Comparison of ENCODE assay signal across 8 cellular contexts in the genomic region with DNA sequence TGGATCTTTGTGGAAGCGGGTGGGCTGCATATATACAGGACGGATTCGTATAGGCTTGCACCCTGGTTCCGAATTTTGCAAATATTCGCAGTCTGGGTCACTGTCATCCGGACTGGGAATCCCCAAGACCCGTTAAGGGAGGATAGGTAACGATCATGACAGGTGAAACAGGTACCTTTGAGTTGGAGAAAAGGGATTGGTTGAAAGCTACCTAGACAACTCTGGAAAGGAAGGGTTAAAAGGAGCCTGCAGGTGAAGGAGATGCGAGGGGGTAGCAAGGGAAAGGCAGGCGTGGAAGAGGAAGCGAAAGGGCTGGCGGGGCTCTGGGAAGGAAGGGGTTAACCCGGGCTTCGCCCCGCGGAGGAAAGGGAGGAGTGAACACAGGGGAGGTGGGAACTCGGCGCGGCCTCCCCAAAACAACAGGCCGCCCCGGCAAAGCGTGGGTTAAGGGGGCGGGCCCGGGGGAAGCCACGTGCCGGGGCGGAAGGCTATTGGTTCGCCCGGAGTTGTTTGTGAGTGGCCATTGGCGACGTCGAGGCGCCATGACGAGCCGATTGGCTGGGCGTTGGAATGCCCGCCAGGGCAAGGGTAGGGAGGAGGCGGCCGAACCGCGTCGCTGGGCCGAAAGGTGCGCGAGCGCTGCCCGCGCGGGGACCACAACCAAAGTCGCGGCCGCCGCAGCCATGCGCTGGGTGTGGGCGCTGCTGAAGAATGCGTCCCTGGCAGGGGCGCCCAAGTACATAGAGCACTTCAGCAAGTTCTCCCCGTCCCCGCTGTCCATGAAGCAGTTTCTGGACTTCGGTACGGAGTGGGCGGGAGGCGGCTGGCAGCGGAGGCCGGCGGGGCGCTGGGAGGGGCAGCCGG. TPM values are rescaled to one million over a fixed set of nuclear protein-coding genes. Genes with fewer than 3 reads are reported as not detected.
A peak's percentile ranks its signal among the peaks of the same experiment; 100 is the strongest.
DNase-seq lines count a peak whose midpoint lies in the region; TF ChIP-seq lines count a peak whose summit lies in the region.

TSS of gene PDK2 (plus strand) at position 599 of the 864 bp plus-strand sequence. CDS start at position 684, 85 bp downstream.

- TF ChIP-seq CTCF in GM20000 (IDR thresholded peaks at IDR 0.05; ENCODE audit: extremely low read depth, missing control alignments), result no peak

- CTCF ChIA-PET in activated CD8-positive, alpha-beta memory T cell treated with anti-CD3 and anti-CD28 coated beads for 36 hours (lab: Charles Lee), result interaction anchor here (0.7 to 3.1 kb wide), 25 partner anchors 9 to 302 kb away, joined by 3 to 17 read pairs (median 4); partner anchors contain the start of genes DLX3, ITGA3, LRRC59 and SGCA

- POLR2A ChIA-PET in activated CD8-positive, alpha-beta memory T cell treated with anti-CD3 and anti-CD28 coated beads for 36 hours (lab: Charles Lee), result interaction anchor here (0.5 to 1.2 kb wide), 4 partner anchors 10 to 331 kb away, joined by 3 to 4 read pairs (median 3); partner anchors contain the start of gene FAM117A

- DNase-seq in CMK (ENCODE audit: low read depth) (peak; percentile 91), GM20000 (ENCODE audit: low spot score) (peak; percentile 98), HS-5 (ENCODE audit: low read depth) (peak; percentile 73), NK-92 (lab: John Stamatoyannopoulos, UW; ENCODE audit: unreplicated experiment) (peak; percentile 77), lung microvascular endothelial cell (ENCODE audit: low read depth in 2 of 2) (peak; percentile 95 to 97)
- peak; percentile 93 for DNase-seq in effector CD8-positive, alpha-beta T cell (lab: John Stamatoyannopoulos, UW)
- peak; percentile 91 to 93 (median 91) for DNase-seq in stimulated activated CD4-positive, alpha-beta T cell treated with anti-CD3 and anti-CD28 coated beads, TNF-alpha, amount 100 ng/mL, for 4 hours (ENCODE audit: low read depth in 3 of 3)

RNA-seq across cellular contexts. Expression of gene PDK2, which starts in this region (rescaled TPM):
- 10 to 100 TPM; 15.0 to 18.5 TPM for total RNA-seq in activated CD8-positive, alpha-beta memory T cell treated with anti-CD3 and anti-CD28 coated beads for 36 hours
- 11.6 and 13.3 TPM in 2 replicates for total RNA-seq in lung microvascular endothelial cell

Comparison
In these comparisons a context has a peak if more than half of its experiments do, and no peak if none do; other contexts are left out.
1. Peak in every context shown above with its lines: DNase-seq.